30 cellular contexts compared by ENCODE assay signal in genomic region chr4:123345924-123346300, GRCh38. TPM values are rescaled to one million over a fixed set of nuclear protein-coding genes. Genes with fewer than 3 reads are reported as not detected.
DNase-seq lines count a peak whose midpoint lies in the region; ATAC-seq and TF ChIP-seq lines count a peak whose summit lies in the region.
"Had no signal": no experiment of that assay in that cellular context is flagged by ENCODE, and none has a peak within 500 bp of the region (broad histone marks: within the 10 kb centered on the region; RNA-seq: fewer than 3 reads in every experiment).

No MANE protein-coding gene starts in this region.

- H3K36me3 Mint-ChIP-seq in endothelial cell (ENCODE audit: low read depth, unreplicated experiment) = no peaks in the 10 kb centered on the region
- H3K36me3 Mint-ChIP-seq: CD8-positive, alpha-beta T cell had no signal

- H3K4me3 Mint-ChIP-seq in endothelial cell (ENCODE audit: unreplicated experiment) = no peak overlapping the region
- H3K4me3 Mint-ChIP-seq: activated T-cell treated with anti-CD3 and anti-CD28 coated beads, Interleukin-2, amount 50 U/mL, for 72 hours; CD8-positive, alpha-beta T cell; effector memory CD8-positive, alpha-beta T cell; H9; stimulated activated naive CD8-positive, alpha-beta T cell treated with anti-CD3 and anti-CD28 coated beads, Interleukin-15, amount 100 ng/mL, for 72 hours; T-helper 17 cell had no signal

- intact Hi-C loops in psoas muscle (cut with DNase I) = no loop called here

- peaks cover 20% of the 10 kb centered on the region for H3K4me1 ChIP-seq in KMS-11 (ENCODE audit: low read depth, poor library complexity, severe bottlenecking)
- H3K4me1 ChIP-seq in psoas muscle = peaks cover 9% of the 10 kb centered on the region
- H3K4me1 ChIP-seq: lower lobe of right lung, pancreas had no signal

- WGBS in psoas muscle, 3 donors = 23 to 38% (median 29%) methylated on average over 3 of the region's 3 CpGs

- no peaks in the 10 kb centered on the region for H3K79me2 ChIP-seq in KMS-11 (ENCODE audit: insufficient read depth, low read depth)

- no peaks in the 10 kb centered on the region for H3K27me3 Mint-ChIP-seq in endothelial cell (ENCODE audit: unreplicated experiment)

- no peaks in the 10 kb centered on the region for H3K9me3 ChIP-seq in psoas muscle
- H3K9me3 ChIP-seq: heart right ventricle, lower lobe of right lung, pancreas, right atrium auricular region, thoracic aorta had no signal

- H2AFZ ChIP-seq in KMS-11 (ENCODE audit: low read depth) = peak overlapping the region; percentile 48

- no peak overlapping the region for H3K4me3 ChIP-seq in KMS-11 (IDR thresholded peaks at IDR 0.05; ENCODE audit: insufficient read depth, low read depth, low read length)
- peak overlapping the region; percentile 35 for H3K4me3 ChIP-seq in psoas muscle
- H3K4me3 ChIP-seq: lower lobe of right lung, pancreas, right atrium auricular region, thoracic aorta had no signal

- H3K4me1 Mint-ChIP-seq in endothelial cell (ENCODE audit: unreplicated experiment) = peaks cover 25% of the 10 kb centered on the region
- H3K4me1 Mint-ChIP-seq: stimulated activated naive CD8-positive, alpha-beta T cell treated with anti-CD3 and anti-CD28 coated beads, Interleukin-15, amount 100 ng/mL, for 72 hours; T-helper 17 cell had no signal

- H3K27me3 ChIP-seq in KMS-11 (ENCODE audit: insufficient read depth, low read depth) (no peaks in the 10 kb centered on the region), psoas muscle (ENCODE audit: insufficient read depth in 3 of 3, low read length in 2 of 3) (no peaks in the 10 kb centered on the region)
- H3K27me3 ChIP-seq: heart right ventricle, pancreas, right atrium auricular region had no signal

- no peaks in the 10 kb centered on the region for H3K36me3 ChIP-seq in KMS-11 (ENCODE audit: insufficient read depth)
- H3K36me3 ChIP-seq in psoas muscle (ENCODE audit: insufficient read depth in 1 of 2, low read depth in 1 of 2) = no peaks in the 10 kb centered on the region
- H3K36me3 ChIP-seq: heart right ventricle, lower lobe of right lung, pancreas, right atrium auricular region, thoracic aorta had no signal

- no peaks in the 10 kb centered on the region for H4K20me1 ChIP-seq in KMS-11 (ENCODE audit: insufficient read depth)

- peak overlapping the region; percentile 23 for H3K27ac Mint-ChIP-seq in endothelial cell (ENCODE audit: unreplicated experiment)
- H3K27ac Mint-ChIP-seq: activated T-cell treated with anti-CD3 and anti-CD28 coated beads, Interleukin-2, amount 50 U/mL, for 72 hours; CD8-positive, alpha-beta T cell; effector memory CD8-positive, alpha-beta T cell; H9; stimulated activated naive CD8-positive, alpha-beta T cell treated with anti-CD3 and anti-CD28 coated beads, Interleukin-15, amount 100 ng/mL, for 72 hours; T-helper 17 cell had no signal

- peak overlapping the region; percentile 6; the same call in 1 of the 2 replicates for H3K27ac ChIP-seq in KMS-11
- no peak overlapping the region for H3K27ac ChIP-seq in psoas muscle
- H3K27ac ChIP-seq: lower lobe of right lung, pancreas, right atrium auricular region, thoracic aorta had no signal

- peak overlapping the region; percentile 95 for H3K4me2 ChIP-seq in KMS-11

- TF ChIP-seq CTCF in KMS-11 (conservative IDR thresholded peaks at IDR 0.05; ENCODE audit: low read depth, low read length) (no peak), endothelial cell (IDR thresholded peaks at IDR 0.05; ENCODE audit: unreplicated experiment) (no peak), psoas muscle (IDR thresholded peaks at IDR 0.05) (no peak)

- no peaks in the 10 kb centered on the region for H3K9me3 Mint-ChIP-seq in endothelial cell (ENCODE audit: unreplicated experiment)
- H3K9me3 Mint-ChIP-seq: activated T-cell treated with anti-CD3 and anti-CD28 coated beads, Interleukin-2, amount 50 U/mL, for 72 hours; CD8-positive, alpha-beta T cell; effector memory CD8-positive, alpha-beta T cell; H9; nephron progenitor cell; stimulated activated naive CD8-positive, alpha-beta T cell treated with anti-CD3 and anti-CD28 coated beads, Interleukin-15, amount 100 ng/mL, for 72 hours had no signal

- peak overlapping the region; percentile 18; the same call in 1 of the 2 replicates for H3K9ac ChIP-seq in KMS-11

- DNase-seq in endothelial cell (ENCODE audit: low spot score) = no peak
- no peak for DNase-seq in psoas muscle
- no peak for DNase-seq in globus pallidus (ENCODE audit: low spot score)
- no peak for DNase-seq in GM03348 (ENCODE audit: low spot score)
- DNase-seq: activated CD4-positive, alpha-beta T cell treated with anti-CD3 and anti-CD28 coated beads, Interleukin-2, amount 50 U/mL, for 4 hours; activated T-cell treated with anti-CD3 and anti-CD28 coated beads, Interleukin-2, amount 50 U/mL, for 72 hours; AML-193; caudate nucleus; CD8-positive, alpha-beta T cell; cortex of kidney; effector memory CD8-positive, alpha-beta T cell; H9; heart right ventricle; lower lobe of right lung; NCI-H1092; NCI-H187; NCI-H2171; NCI-H510A; nephron progenitor cell; pancreas; stimulated activated CD8-positive, alpha-beta memory T cell treated with anti-CD3 and anti-CD28 coated beads, Interleukin-4, amount 100 ng/mL, for 48 hours; stimulated activated naive CD8-positive, alpha-beta T cell treated with anti-CD3 and anti-CD28 coated beads, Interleukin-15, amount 100 ng/mL, for 72 hours; T-helper 17 cell had no signal

- ATAC-seq in GM19438 (IDR thresholded peaks at IDR 0.05; ENCODE audit: low read depth, unreplicated experiment) (peak; percentile 16), psoas muscle (no peak), HG03457 (IDR thresholded peaks at IDR 0.05; ENCODE audit: unreplicated experiment) (no peak), HG03159 (IDR thresholded peaks at IDR 0.05; ENCODE audit: unreplicated experiment) (no peak)
- ATAC-seq: activated T-cell treated with anti-CD3 and anti-CD28 coated beads, Interleukin-2, amount 50 U/mL, for 72 hours; CD8-positive, alpha-beta T cell; effector memory CD8-positive, alpha-beta T cell; heart right ventricle; lower lobe of right lung; pancreas; SK-N-SH treated with all-trans-retinoic acid at 6 μM for 48 hours; stimulated activated naive CD8-positive, alpha-beta T cell treated with anti-CD3 and anti-CD28 coated beads, Interleukin-15, amount 100 ng/mL, for 72 hours; T-helper 17 cell had no signal

RNA-seq across cellular contexts. Expression of gene SPRY1, which starts 50.7 kb away (rescaled TPM):
- 58.3 TPM for total RNA-seq in endothelial cell (ENCODE audit: unreplicated experiment)
- total RNA-seq in psoas muscle = 100 to 1,000 TPM in 2 of 4 donors, 10 to 100 TPM in 2; 41.1 to 104 (median 96.9) TPM
- 10 to 100 TPM; 19.2 to 24.6 (median 22.9) TPM for polyA plus RNA-seq in psoas muscle
